In genomic region chr14:74978416-74978947, GRCh38 we compare ENCODE assay signal across 24 cellular contexts. TPM values are rescaled to one million over a fixed set of nuclear protein-coding genes. Genes with fewer than 3 reads are reported as not detected.
DNase-seq lines count a peak whose midpoint lies in the region; FAIRE-seq and TF ChIP-seq lines count a peak whose summit lies in the region.
"Had no signal": no experiment of that assay in that cellular context is flagged by ENCODE, and none has a peak within 500 bp of the region (broad histone marks: within the 10 kb centered on the region; RNA-seq: fewer than 3 reads in every experiment).

No MANE protein-coding gene starts in this region.

- H3K27me3 Mint-ChIP-seq in type B pancreatic cell: peaks cover 18% of the 10 kb centered on the region
- H3K27me3 Mint-ChIP-seq: activated CD4-positive, alpha-beta memory T cell treated with anti-CD3 and anti-CD28 coated beads for 36 hours; activated T-helper 17 cell treated with anti-CD3 and anti-CD28 coated beads, Interleukin-2, amount 50 U/mL, for 72 hours; naive B cell had no signal

- CTCF ChIA-PET in RWPE1 (lab: Yijun Ruan, JAX): interaction anchor here (0.5 to 0.7 kb wide), 3 partner anchors 8 to 29 kb away, joined by 3 to 5 read pairs (median 4); no protein-coding TSS in a partner anchor

- H3K9me3 ChIP-seq in hepatocyte (ENCODE audit: low read depth): no peaks in the 10 kb centered on the region
- H3K9me3 ChIP-seq: prostate gland, stomach had no signal

- DNase-seq in NCI-H1417 (lab: John Stamatoyannopoulos, UW) (peak in 2 of 3 experiments; percentile 48 to 78), NCI-H1417 treated with DMSO at 0.1 percent for 48 hours (lab: John Stamatoyannopoulos, UW) (no peak), RWPE1 (ENCODE audit: low spot score) (no peak), hepatocyte (ENCODE audit: low spot score) (no peak), type B pancreatic cell (ENCODE audit: extremely low spot score, unreplicated experiment) (peak; percentile 68), RCC 7860 (ENCODE audit: low spot score) (no peak)
- no peak for DNase-seq in activated CD4-positive, alpha-beta T cell treated with anti-CD3 and anti-CD28 coated beads, Interleukin-2, amount 50 U/mL, for 4 hours
- DNase-seq in effector CD8-positive, alpha-beta T cell (lab: John Stamatoyannopoulos, UW): no peak
- DNase-seq: activated CD4-positive, alpha-beta memory T cell treated with anti-CD3 and anti-CD28 coated beads for 36 hours; anterior cingulate cortex; DND-41; hypothalamus; KG1; naive B cell; NCI-H187 treated with DMSO at 0.1 percent for 48 hours; NCI-H526 treated with DMSO at 0.1 percent for 48 hours; stomach had no signal

- H3K27ac ChIP-seq in RWPE1 (peak overlapping the region; percentile 68), hepatocyte (peak overlapping the region; percentile 77)
- H3K27ac ChIP-seq: 22Rv1, stomach had no signal

- no peak for FAIRE-seq in RCC 7860 (lab: Jason Lieb, UNC)
- FAIRE-seq: colon, GM12878, TTC549 had no signal

- H3K36me3 ChIP-seq in hepatocyte (replicated peaks; ENCODE audit: insufficient read depth, low read depth): no peaks in the 10 kb centered on the region
- H3K36me3 ChIP-seq: prostate gland, stomach had no signal

- TF ChIP-seq CTCF in RWPE1 (conservative IDR thresholded peaks at IDR 0.05; ENCODE audit: low read depth) (no peak), hepatocyte (IDR thresholded peaks at IDR 0.05; ENCODE audit: poor library complexity) (no peak), type B pancreatic cell (conservative IDR thresholded peaks at IDR 0.05) (no peak)

- no peak overlapping the region for H3K4me3 ChIP-seq in hepatocyte
- H3K4me3 ChIP-seq: GM12878, prostate gland, stomach had no signal

- peak overlapping the region; percentile 78 for H3K27ac Mint-ChIP-seq in type B pancreatic cell
- H3K27ac Mint-ChIP-seq: activated CD4-positive, alpha-beta memory T cell treated with anti-CD3 and anti-CD28 coated beads for 36 hours; activated T-helper 17 cell treated with anti-CD3 and anti-CD28 coated beads, Interleukin-2, amount 50 U/mL, for 72 hours; CD14-positive monocyte had no signal

- 40% methylated on average over 11 of the region's 11 CpGs for WGBS in hepatocyte (ENCODE audit: low lambda C conversion rate, missing lambda C conversion rate)

- H3K4me3 Mint-ChIP-seq in type B pancreatic cell: no peak overlapping the region
- H3K4me3 Mint-ChIP-seq: activated CD4-positive, alpha-beta memory T cell treated with anti-CD3 and anti-CD28 coated beads for 36 hours; activated T-helper 17 cell treated with anti-CD3 and anti-CD28 coated beads, Interleukin-2, amount 50 U/mL, for 72 hours; CD14-positive monocyte; naive B cell had no signal

- H2AFZ ChIP-seq in hepatocyte: no peak overlapping the region

- peaks cover 54% of the 10 kb centered on the region for H3K4me1 ChIP-seq in hepatocyte (ENCODE audit: insufficient read depth)
- H3K4me1 ChIP-seq: prostate gland had no signal

- no peaks in the 10 kb centered on the region for H3K27me3 ChIP-seq in hepatocyte
- H3K27me3 ChIP-seq: stomach had no signal

- no peaks in the 10 kb centered on the region for H4K20me1 ChIP-seq in hepatocyte (ENCODE audit: insufficient read depth, poor library complexity, severe bottlenecking)

- no peaks in the 10 kb centered on the region for H3K9me3 Mint-ChIP-seq in type B pancreatic cell
- H3K9me3 Mint-ChIP-seq: activated CD4-positive, alpha-beta memory T cell treated with anti-CD3 and anti-CD28 coated beads for 36 hours; activated T-helper 17 cell treated with anti-CD3 and anti-CD28 coated beads, Interleukin-2, amount 50 U/mL, for 72 hours; naive B cell had no signal

- H3K9me2 ChIP-seq in hepatocyte (replicated peaks; ENCODE audit: insufficient read depth): no peaks in the 10 kb centered on the region

- H3K79me2 ChIP-seq in hepatocyte: no peaks in the 10 kb centered on the region

- peaks cover 56% of the 10 kb centered on the region for H3K4me1 Mint-ChIP-seq in type B pancreatic cell (ENCODE audit: unreplicated experiment)
- H3K4me1 Mint-ChIP-seq: activated T-helper 17 cell treated with anti-CD3 and anti-CD28 coated beads, Interleukin-2, amount 50 U/mL, for 72 hours; CD14-positive monocyte; naive B cell had no signal

- POLR2A ChIA-PET in RWPE1 (lab: Yijun Ruan, JAX; ENCODE audit: low non-redundant PET): interaction anchor here (0.9 kb wide), 1 partner anchor 11 kb away, joined by 3 read pairs; no protein-coding TSS in a partner anchor

- no peak overlapping the region for H3K4me2 ChIP-seq in hepatocyte

- H3K36me3 Mint-ChIP-seq in type B pancreatic cell: no peaks in the 10 kb centered on the region
- H3K36me3 Mint-ChIP-seq: activated CD4-positive, alpha-beta memory T cell treated with anti-CD3 and anti-CD28 coated beads for 36 hours; CD14-positive monocyte; naive B cell had no signal

RNA-seq across cellular contexts. Expression of gene PGF, which starts 23.1 kb away (rescaled TPM):
- total RNA-seq in hepatocyte (25.0 and 25.2 TPM in 2 replicates), type B pancreatic cell (ENCODE audit: low replicate concordance) (8.4 and 16.8 TPM in 2 replicates)
- polyA plus RNA-seq in hepatocyte: 31.0 and 33.0 TPM in 2 replicates
- polyA plus RNA-seq: CD14-positive monocyte had no signal

RNA-seq across cellular contexts. Expression of gene EIF2B2, which starts 24.2 kb away (rescaled TPM):
- total RNA-seq in hepatocyte (35.7 and 45.2 TPM in 2 replicates), type B pancreatic cell (ENCODE audit: low replicate concordance) (36.5 and 45.0 TPM in 2 replicates)
- 75.6 and 93.2 TPM in 2 replicates for polyA plus RNA-seq in hepatocyte

RNA-seq across cellular contexts. Expression of gene RPS6KL1, which starts 55.4 kb away (rescaled TPM):
- total RNA-seq in hepatocyte (0.57 and 1.2 TPM in 2 replicates), type B pancreatic cell (ENCODE audit: low replicate concordance) (5.3 and 7.5 TPM in 2 replicates)
- 0.18 and 1.5 TPM in 2 replicates for polyA plus RNA-seq in hepatocyte
- polyA plus RNA-seq: CD14-positive monocyte had no signal

Comparison
In these comparisons a context has a peak if more than half of its experiments do, and no peak if none do; other contexts are left out.
1. DNase-seq: peak in NCI-H1417 (2 of 3) and type B pancreatic cell (single experiment); none in NCI-H1417 treated with DMSO at 0.1 percent for 48 hours (single experiment), RWPE1 (single experiment), hepatocyte (single experiment), activated CD4-positive, alpha-beta T cell treated with anti-CD3 and anti-CD28 coated beads, Interleukin-2, amount 50 U/mL, for 4 hours (0 of 2), effector CD8-positive, alpha-beta T cell (single experiment) and RCC 7860 (single experiment).